In the genomic region with DNA sequence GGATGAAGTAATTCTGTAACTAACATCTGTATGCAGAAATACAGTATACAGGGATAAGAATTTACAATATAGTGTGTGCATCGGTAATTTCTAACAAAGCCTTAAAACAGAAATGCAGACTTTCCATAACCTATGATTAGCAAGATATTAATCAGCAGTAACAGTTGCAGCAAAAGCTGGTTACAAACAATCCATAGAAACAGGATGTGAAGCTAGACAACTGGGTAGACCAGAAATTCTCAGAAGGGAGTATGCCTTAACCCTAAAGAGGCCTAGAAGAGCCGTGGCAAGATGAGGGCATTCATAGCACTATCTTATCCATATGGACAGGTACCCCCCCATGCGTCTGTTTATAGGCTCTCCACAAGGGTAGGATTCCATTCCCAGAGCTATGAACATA, we compare ENCODE assay signal across 2 cellular contexts. TPM values are rescaled to one million over a fixed set of nuclear protein-coding genes. Genes with fewer than 3 reads are reported as not detected.
"Had no signal": no experiment of that assay in that cellular context is flagged by ENCODE, and none has a peak within 500 bp of the region (broad histone marks: within the 10 kb centered on the region; RNA-seq: fewer than 3 reads in every experiment).

No MANE protein-coding gene starts in this region.

RNA-seq across cellular contexts. Expression of gene ANKRD30B, which starts 48.9 kb away (rescaled TPM):
- total RNA-seq: G401, GM12878 had no signal
- polyA plus RNA-seq: GM12878 had no signal
